ENCODE assay signal across 1 cellular context in genomic region chr1:175130649-175131045, GRCh38.
A peak's percentile ranks its signal among the peaks of the same experiment; 100 is the strongest.
TF ChIP-seq lines count a peak whose summit lies in the region.

No MANE protein-coding gene starts in this region.

TF ChIP-seq in K562, 482 proteins besides CTCF, POLR2A, EP300 and RAD21:
- no peak for TF ChIP-seq HOMEZ (CRISPR knock-in tag; IDR thresholded peaks at IDR 0.05)
- TF ChIP-seq ZKSCAN1 (IDR thresholded peaks at IDR 0.05; ENCODE audit: low read depth, low read length) = 0 out of 2 replicates have a peak, but pooled peaks have one; percentile 26
